8 cellular contexts compared by ENCODE assay signal in the genomic region with DNA sequence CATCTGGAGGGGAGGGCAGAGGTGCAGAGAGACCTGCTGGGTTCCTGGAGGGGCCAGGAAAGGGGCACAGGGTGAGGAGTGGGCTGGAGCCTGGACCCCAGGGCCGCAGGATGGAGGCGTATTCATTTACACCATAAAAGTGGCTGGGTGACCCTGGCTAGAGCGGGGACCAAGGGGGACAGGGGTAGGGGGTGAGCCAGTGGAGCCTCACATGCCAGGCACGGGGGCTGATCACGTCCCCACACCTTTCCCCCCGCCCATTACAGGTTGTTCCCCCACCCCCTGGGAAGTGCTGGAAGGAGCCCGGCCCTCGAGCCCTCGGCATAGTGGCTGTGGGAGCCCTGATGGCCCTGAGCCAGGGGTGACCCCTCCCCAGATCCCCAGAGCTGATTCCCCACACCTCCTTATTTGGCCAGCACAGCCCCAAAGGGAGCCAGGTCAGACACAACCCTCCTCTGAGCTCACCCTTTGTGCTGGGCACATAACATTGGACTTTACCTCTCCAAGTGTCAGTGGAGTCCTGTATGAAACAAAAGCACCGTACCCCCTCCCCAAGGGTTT. TPM values are rescaled to one million over a fixed set of nuclear protein-coding genes. Genes with fewer than 3 reads are reported as not detected.
DNase-seq lines count a peak whose midpoint lies in the region; ATAC-seq and TF ChIP-seq lines count a peak whose summit lies in the region.

No MANE protein-coding gene starts in this region.

- peak overlapping the region; percentile 94 for H3K27ac Mint-ChIP-seq in activated T-cell treated with anti-CD3 and anti-CD28 coated beads, Interleukin-2, amount 50 U/mL, for 72 hours
- H3K27ac Mint-ChIP-seq in activated T-helper 17 cell treated with anti-CD3 and anti-CD28 coated beads, Interleukin-2, amount 50 U/mL, for 72 hours: peak overlapping the region; percentile 94

- peak overlapping the region; percentile 63 to 80 for H3K4me3 ChIP-seq in tibial artery

- no peaks in the 10 kb centered on the region for H3K9me3 Mint-ChIP-seq in activated T-cell treated with anti-CD3 and anti-CD28 coated beads, Interleukin-2, amount 50 U/mL, for 72 hours
- H3K9me3 Mint-ChIP-seq in activated T-helper 17 cell treated with anti-CD3 and anti-CD28 coated beads, Interleukin-2, amount 50 U/mL, for 72 hours: no peaks in the 10 kb centered on the region

- H3K9me3 ChIP-seq in tibial artery: no peaks in the 10 kb centered on the region

- intact Hi-C loops in tibial artery (cut with DNase I; ENCODE audit: low total_unique reads): loop anchor here (5.0 kb wide), 1 partner anchor 32 kb away; no protein-coding TSS in a partner anchor

- H3K4me3 Mint-ChIP-seq in activated T-cell treated with anti-CD3 and anti-CD28 coated beads, Interleukin-2, amount 50 U/mL, for 72 hours: peak overlapping the region; percentile 87 to 95
- H3K4me3 Mint-ChIP-seq in activated T-helper 17 cell treated with anti-CD3 and anti-CD28 coated beads, Interleukin-2, amount 50 U/mL, for 72 hours: peak overlapping the region; percentile 91

- TF ChIP-seq CTCF in tibial artery (IDR thresholded peaks at IDR 0.05): no peak

- H3K27me3 ChIP-seq in layer of hippocampus (ENCODE audit: control insufficient read depth, insufficient read depth, low read length) (no peaks in the 10 kb centered on the region), tibial artery (no peaks in the 10 kb centered on the region)

- peak; percentile 12 to 14 for ATAC-seq in activated T-cell treated with anti-CD3 and anti-CD28 coated beads, Interleukin-2, amount 50 U/mL, for 72 hours (replicated peaks in 1 of 2)
- ATAC-seq in activated T-helper 17 cell treated with anti-CD3 and anti-CD28 coated beads, Interleukin-2, amount 50 U/mL, for 72 hours (replicated peaks): peak; percentile 22
- no peak for ATAC-seq in GM18868 (IDR thresholded peaks at IDR 0.05; ENCODE audit: unreplicated experiment)

- peaks cover 0 to 50% (median 41%) of the 10 kb centered on the region in 4 donors for H3K4me1 ChIP-seq in tibial artery

- H3K4me1 Mint-ChIP-seq in activated T-cell treated with anti-CD3 and anti-CD28 coated beads, Interleukin-2, amount 50 U/mL, for 72 hours (ENCODE audit: low read depth): peaks cover 24% of the 10 kb centered on the region
- peaks cover 7% of the 10 kb centered on the region for H3K4me1 Mint-ChIP-seq in activated T-helper 17 cell treated with anti-CD3 and anti-CD28 coated beads, Interleukin-2, amount 50 U/mL, for 72 hours

- no peaks in the 10 kb centered on the region for H3K27me3 Mint-ChIP-seq in activated T-cell treated with anti-CD3 and anti-CD28 coated beads, Interleukin-2, amount 50 U/mL, for 72 hours (ENCODE audit: low read depth)
- H3K27me3 Mint-ChIP-seq in activated T-helper 17 cell treated with anti-CD3 and anti-CD28 coated beads, Interleukin-2, amount 50 U/mL, for 72 hours: no peaks in the 10 kb centered on the region

- peak in 1 of 2 donors; percentile 26 for DNase-seq in activated T-cell treated with anti-CD3 and anti-CD28 coated beads, Interleukin-2, amount 50 U/mL, for 72 hours
- no peak for DNase-seq in activated T-cell treated with anti-CD3 and anti-CD28 coated beads for 4 hours
- no peak for DNase-seq in tibial artery
- DNase-seq in nucleus accumbens (lab: John Stamatoyannopoulos, UW): no peak
- DNase-seq in retina: no peak

- H3K27ac ChIP-seq in layer of hippocampus (ENCODE audit: low read depth, low read length): peak overlapping the region; percentile 71
- H3K27ac ChIP-seq in tibial artery: peak overlapping the region; percentile 78 to 94

- H3K36me3 Mint-ChIP-seq in activated T-cell treated with anti-CD3 and anti-CD28 coated beads, Interleukin-2, amount 50 U/mL, for 72 hours (ENCODE audit: insufficient read depth in 2 of 2): no peaks in the 10 kb centered on the region
- peaks cover 30% of the 10 kb centered on the region for H3K36me3 Mint-ChIP-seq in activated T-helper 17 cell treated with anti-CD3 and anti-CD28 coated beads, Interleukin-2, amount 50 U/mL, for 72 hours (ENCODE audit: low read depth)

- peaks cover 7 to 58% (median 27%) of the 10 kb centered on the region in 3 donors for H3K36me3 ChIP-seq in tibial artery

RNA-seq across cellular contexts. Expression of gene TCIRG1, which starts 0.8 kb away (rescaled TPM):
- 100 to 1,000 TPM; 141 to 146 TPM for total RNA-seq in activated T-cell treated with anti-CD3 and anti-CD28 coated beads, Interleukin-2, amount 50 U/mL, for 72 hours
- 100 to 1,000 TPM; 217 to 244 TPM for total RNA-seq in activated T-helper 17 cell treated with anti-CD3 and anti-CD28 coated beads, Interleukin-2, amount 50 U/mL, for 72 hours

RNA-seq across cellular contexts. Expression of gene NDUFS8, which starts 9.1 kb away (rescaled TPM):
- total RNA-seq in activated T-cell treated with anti-CD3 and anti-CD28 coated beads, Interleukin-2, amount 50 U/mL, for 72 hours: 100 to 1,000 TPM; 128 to 129 TPM
- total RNA-seq in activated T-helper 17 cell treated with anti-CD3 and anti-CD28 coated beads, Interleukin-2, amount 50 U/mL, for 72 hours: 100 to 1,000 TPM in 1 of 2 donors, 10 to 100 TPM in 1; 75.0 to 131 TPM

RNA-seq across cellular contexts. Expression of gene ALDH3B1, which starts 29.5 kb away (rescaled TPM):
- under 1 TPM; 0.10 to 0.16 TPM for total RNA-seq in activated T-cell treated with anti-CD3 and anti-CD28 coated beads, Interleukin-2, amount 50 U/mL, for 72 hours
- total RNA-seq in activated T-helper 17 cell treated with anti-CD3 and anti-CD28 coated beads, Interleukin-2, amount 50 U/mL, for 72 hours: under 1 TPM in 1 of 2 donors, not detected in 1; 0.08 TPM

RNA-seq across cellular contexts. Expression of gene UNC93B1, which starts 35.7 kb away (rescaled TPM):
- total RNA-seq in activated T-cell treated with anti-CD3 and anti-CD28 coated beads, Interleukin-2, amount 50 U/mL, for 72 hours: 10 to 100 TPM in 1 of 2 donors, 1 to 10 TPM in 1; 8.0 to 16.7 TPM
- 10 to 100 TPM; 13.1 to 14.8 TPM for total RNA-seq in activated T-helper 17 cell treated with anti-CD3 and anti-CD28 coated beads, Interleukin-2, amount 50 U/mL, for 72 hours
